Comparison of ENCODE assay signal across 17 cellular contexts in the genomic region with DNA sequence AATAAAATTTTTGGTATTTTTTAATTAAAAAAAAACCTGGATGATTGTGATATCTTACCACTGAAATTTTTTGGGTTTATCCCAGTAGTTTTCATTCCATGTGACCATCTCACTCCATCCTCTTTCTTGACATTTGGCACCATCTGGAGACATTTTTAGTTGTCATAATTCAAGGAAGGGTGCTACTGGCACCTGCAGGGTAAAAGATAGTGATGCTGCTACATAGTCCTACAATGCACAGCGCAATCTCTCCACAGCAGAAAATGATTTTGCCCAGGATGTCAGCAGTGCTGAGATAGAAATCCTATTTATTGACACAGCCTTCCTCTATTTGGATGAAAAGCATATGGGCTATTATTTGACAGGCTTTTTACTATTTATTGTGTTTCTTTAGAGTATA.
"Had no signal": no experiment of that assay in that cellular context is flagged by ENCODE, and none has a peak within 500 bp of the region (broad histone marks: within the 10 kb centered on the region; RNA-seq: fewer than 3 reads in every experiment).

No MANE protein-coding gene starts in this region.

- H3K9me3 ChIP-seq: gastrocnemius medialis, left lung, psoas muscle, transverse colon had no signal

- H3K27ac Mint-ChIP-seq: activated CD4-positive, alpha-beta memory T cell treated with anti-CD3 and anti-CD28 coated beads, Interleukin-2, amount 10 ng/mL, durations not matched to agents 7 days and 5 days; activated CD4-positive, alpha-beta T cell treated with anti-CD3 and anti-CD28 coated beads for 36 hours; activated naive CD8-positive, alpha-beta T cell treated with anti-CD3 and anti-CD28 coated beads for 36 hours; memory B cell; natural killer cell treated with Interleukin-12 subunit alpha and Interleukin-12 subunit beta and Interleukin-15 and Interleukin-18, amount 100 ng/mL, for 72 hours had no signal

- H3K4me3 Mint-ChIP-seq: activated CD4-positive, alpha-beta memory T cell treated with anti-CD3 and anti-CD28 coated beads, Interleukin-2, amount 10 ng/mL, durations not matched to agents 7 days and 5 days; activated CD4-positive, alpha-beta T cell treated with anti-CD3 and anti-CD28 coated beads for 36 hours; activated naive CD8-positive, alpha-beta T cell treated with anti-CD3 and anti-CD28 coated beads for 36 hours; memory B cell; natural killer cell treated with Interleukin-12 subunit alpha and Interleukin-12 subunit beta and Interleukin-15 and Interleukin-18, amount 100 ng/mL, for 72 hours had no signal

- H3K9me3 Mint-ChIP-seq: activated CD4-positive, alpha-beta memory T cell treated with anti-CD3 and anti-CD28 coated beads, Interleukin-2, amount 10 ng/mL, durations not matched to agents 7 days and 5 days; activated naive CD8-positive, alpha-beta T cell treated with anti-CD3 and anti-CD28 coated beads for 36 hours; memory B cell; natural killer cell treated with Interleukin-12 subunit alpha and Interleukin-12 subunit beta and Interleukin-15 and Interleukin-18, amount 100 ng/mL, for 72 hours had no signal

- H3K36me3 ChIP-seq: gastrocnemius medialis, transverse colon had no signal

- H3K27me3 Mint-ChIP-seq: activated CD4-positive, alpha-beta memory T cell treated with anti-CD3 and anti-CD28 coated beads, Interleukin-2, amount 10 ng/mL, durations not matched to agents 7 days and 5 days; activated CD4-positive, alpha-beta T cell treated with anti-CD3 and anti-CD28 coated beads for 36 hours; activated naive CD8-positive, alpha-beta T cell treated with anti-CD3 and anti-CD28 coated beads for 36 hours; memory B cell; natural killer cell treated with Interleukin-12 subunit alpha and Interleukin-12 subunit beta and Interleukin-15 and Interleukin-18, amount 100 ng/mL, for 72 hours had no signal

- H3K27ac ChIP-seq: gastrocnemius medialis, left lung, psoas muscle, spleen, transverse colon had no signal

- DNase-seq: activated CD4-positive, alpha-beta memory T cell treated with anti-CD3 and anti-CD28 coated beads, Interleukin-2, amount 10 ng/mL, durations not matched to agents 7 days and 5 days; activated CD4-positive, alpha-beta T cell treated with anti-CD3 and anti-CD28 coated beads for 36 hours; activated gamma-delta T cell treated with Interleukin-2 at 50 U/mL for 16 hours; activated naive CD8-positive, alpha-beta T cell treated with anti-CD3 and anti-CD28 coated beads for 36 hours; activated T-cell treated with anti-CD3 and anti-CD28 coated beads, Interleukin-2, amount 50 U/mL, for 48 hours; gastrocnemius medialis; left lung; occipital lobe; psoas muscle; spleen; stimulated activated CD4-positive, alpha-beta T cell treated with anti-CD3 and anti-CD28 coated beads, Interleukin-1b, Interleukin-23, amount 100 ng/mL, for 48 hours; stimulated activated naive CD4-positive, alpha-beta T cell; substantia nigra; T-helper 9 cell; transverse colon had no signal

- H3K27me3 ChIP-seq: gastrocnemius medialis, left lung, spleen, transverse colon had no signal

- H3K4me3 ChIP-seq: gastrocnemius medialis, left lung, psoas muscle, spleen, transverse colon had no signal
